Comparison of ENCODE assay signal across 16 cellular contexts in genomic region chr6:12593720-12594540, GRCh38.
DNase-seq lines count a peak whose midpoint lies in the region; ATAC-seq, FAIRE-seq and TF ChIP-seq lines count a peak whose summit lies in the region.
"Had no signal": no experiment of that assay in that cellular context is flagged by ENCODE, and none has a peak within 500 bp of the region (broad histone marks: within the 10 kb centered on the region; RNA-seq: fewer than 3 reads in every experiment).

No MANE protein-coding gene starts in this region.

- TF ChIP-seq EP300 in tibial nerve (IDR thresholded peaks at IDR 0.05): peak in 1 of 2 donors; percentile 14

- peaks cover 12 to 18% of the 10 kb centered on the region in 2 donors for H3K4me1 ChIP-seq in kidney (ENCODE audit: control insufficient read depth in 1 of 2, insufficient read depth in 1 of 2, low read depth in 1 of 2, low read length in 2 of 2)
- peaks cover 0 to 32% (median 6%) of the 10 kb centered on the region in 4 donors for H3K4me1 ChIP-seq in tibial nerve
- H3K4me1 ChIP-seq in foreskin keratinocyte: peaks cover 25% of the 10 kb centered on the region

- no peak for ATAC-seq in HG02938 (IDR thresholded peaks at IDR 0.05; ENCODE audit: unreplicated experiment)
- ATAC-seq in foreskin keratinocyte: no peak
- ATAC-seq: CD8-positive, alpha-beta T cell had no signal

- intact Hi-C loops in kidney (cut with DNase I): no loop called here

- DNase-seq in DMS153 (lab: John Stamatoyannopoulos, UW) (peak; percentile 18), DMS153 treated with DMSO at 0.1 percent for 48 hours (lab: John Stamatoyannopoulos, UW; ENCODE audit: unreplicated experiment) (no peak), NCI-H2029 treated with DMSO at 0.1 percent for 48 hours (lab: John Stamatoyannopoulos, UW) (peak; percentile 33), kidney (no peak), tibial nerve (ENCODE audit: low spot score in 2 of 2) (no peak), middle frontal gyrus (ENCODE audit: extremely low spot score, low spot score) (no peak), foreskin keratinocyte (no peak)
- DNase-seq: activated effector memory CD4-positive, alpha-beta T cell treated with Interleukin-2 at 50 U/mL for 16 hours; CD8-positive, alpha-beta T cell; NCI-H146; NCI-H82; Right ventricle myocardium superior; stomach had no signal

- no peaks in the 10 kb centered on the region for H3K36me3 ChIP-seq in kidney (ENCODE audit: control insufficient read depth in 1 of 2, insufficient read depth in 2 of 2, low read length in 2 of 2)
- H3K36me3 ChIP-seq in tibial nerve: no peaks in the 10 kb centered on the region
- H3K36me3 ChIP-seq: ascending aorta, stomach had no signal

- WGBS in tibial nerve, 2 donors: 72 to 75% methylated on average over 12 of the region's 12 CpGs

- H3K9me3 ChIP-seq in kidney (ENCODE audit: control insufficient read depth in 1 of 2, low read length in 2 of 2) (no peaks in the 10 kb centered on the region), tibial nerve (no peaks in the 10 kb centered on the region)
- H3K9me3 ChIP-seq: ascending aorta, stomach had no signal

- FAIRE-seq in kidney (lab: Jason Lieb, UNC): no peak

- peak overlapping the region; percentile 87 to 88 for H3K27ac ChIP-seq in kidney (ENCODE audit: low read depth in 2 of 2, low read length in 2 of 2)
- peak overlapping the region; percentile 36 to 82 (median 51) for H3K27ac ChIP-seq in tibial nerve
- H3K27ac ChIP-seq in foreskin keratinocyte: no peak overlapping the region
- H3K27ac ChIP-seq: 22Rv1, ascending aorta, stomach had no signal

- no peak for TF ChIP-seq CTCF in kidney (IDR thresholded peaks at IDR 0.05; ENCODE audit: borderline replicate concordance, extremely low read depth, insufficient read depth)
- no peak for TF ChIP-seq CTCF in tibial nerve (IDR thresholded peaks at IDR 0.05)
- TF ChIP-seq CTCF in foreskin keratinocyte (conservative IDR thresholded peaks at IDR 0.05): no peak

- H3K4me3 ChIP-seq in kidney (ENCODE audit: low read length in 2 of 2): peak overlapping the region; percentile 7 to 15
- no peak overlapping the region for H3K4me3 ChIP-seq in tibial nerve
- H3K4me3 ChIP-seq: ascending aorta, stomach had no signal

- H3K27me3 ChIP-seq in tibial nerve: no peaks in the 10 kb centered on the region
- no peaks in the 10 kb centered on the region for H3K27me3 ChIP-seq in foreskin keratinocyte
- H3K27me3 ChIP-seq: ascending aorta, stomach had no signal

- peak overlapping the region in 1 of 2 donors; percentile 9 for H3K9ac ChIP-seq in kidney (ENCODE audit: low read length in 2 of 2)

- no peak for TF ChIP-seq POLR2A in tibial nerve (IDR thresholded peaks at IDR 0.05)

Comparison
In these comparisons a context has a peak if more than half of its experiments do, and no peak if none do; other contexts are left out.
1. DNase-seq: peak in DMS153 (single experiment) and NCI-H2029 treated with DMSO at 0.1 percent for 48 hours (single experiment); none in DMS153 treated with DMSO at 0.1 percent for 48 hours (single experiment), kidney (single experiment), tibial nerve (0 of 2), middle frontal gyrus (single experiment) and foreskin keratinocyte (0 of 2).
2. H3K4me3 ChIP-seq: peak in kidney (2 of 2); none in tibial nerve (0 of 4).